Comparison of ENCODE assay signal across 22 cellular contexts in the genomic region with DNA sequence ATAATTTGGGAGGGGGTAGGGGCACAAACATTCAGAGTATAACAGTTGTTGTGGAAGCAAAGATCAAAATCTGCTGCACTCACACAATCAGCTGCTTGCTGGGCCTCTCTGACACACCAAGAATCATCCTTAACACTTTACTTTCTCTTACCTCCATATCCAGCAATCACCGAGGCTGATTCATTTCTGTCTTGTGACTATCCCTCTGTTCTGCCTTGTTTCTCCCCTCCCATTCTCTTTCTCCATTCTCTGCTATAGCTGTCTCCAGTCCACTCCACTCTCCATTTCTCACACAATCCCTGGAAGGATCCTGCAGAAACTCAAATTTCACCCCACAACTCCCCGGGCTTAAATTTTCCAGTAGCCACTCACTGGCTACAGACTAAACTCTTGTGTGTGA.
DNase-seq lines count a peak whose midpoint lies in the region; ATAC-seq and TF ChIP-seq lines count a peak whose summit lies in the region.
"Had no signal": no experiment of that assay in that cellular context is flagged by ENCODE, and none has a peak within 500 bp of the region (broad histone marks: within the 10 kb centered on the region; RNA-seq: fewer than 3 reads in every experiment).

No MANE protein-coding gene starts in this region.

- H3K27ac ChIP-seq in PC-9 (peak overlapping the region; percentile 90), mesodermal cell (ENCODE audit: low read depth, low read length, severe bottlenecking) (peak overlapping the region; percentile 46), RWPE1 (no peak overlapping the region)
- H3K27ac ChIP-seq: BLaER1 treated with 17β-estradiol and CSF1 and Interleukin-3, amounts not matched to agents 10 nM and 100 nM; esophagus squamous epithelium; hepatocyte; psoas muscle; testis had no signal

- DNase-seq in EL = peak; percentile 45
- DNase-seq in PC-9 = no peak
- peak; percentile 78 for DNase-seq in epithelial cell of esophagus (ENCODE audit: low read depth)
- DNase-seq in RWPE1 (ENCODE audit: low spot score) = no peak
- no peak for DNase-seq in sciatic nerve (ENCODE audit: low spot score)
- DNase-seq in activated gamma-delta T cell treated with Interleukin-2 at 50 U/mL for 16 hours = no peak
- DNase-seq: activated B cell treated with CpG ODN at 0.5 μM for 24 hours; activated naive CD8-positive, alpha-beta T cell treated with anti-CD3 and anti-CD28 coated beads, Interleukin-2, amount 50 U/mL, for 24 hours; caudate nucleus; DMS153; esophagus squamous epithelium; NCI-H1930; NCI-H510A; nephron progenitor cell; psoas muscle; SIG-M5; stimulated activated CD4-positive, alpha-beta T cell treated with anti-CD3 and anti-CD28 coated beads, Interleukin-12 subunit alpha, Interleukin-12 subunit beta, amount 100 ng/mL, for 4 hours; testis had no signal

- CTCF ChIA-PET in PC-9 (lab: Charles Lee) (no interaction called here), RWPE1 (lab: Yijun Ruan, JAX) (no interaction called here)

- peaks cover 56% of the 10 kb centered on the region for H3F3A ChIP-seq in PC-9 (ENCODE audit: insufficient read depth, low read depth)

- no peaks in the 10 kb centered on the region for H3K9me3 ChIP-seq in PC-9 (ENCODE audit: insufficient read depth, low read depth)
- no peaks in the 10 kb centered on the region for H3K9me3 ChIP-seq in mesodermal cell (ENCODE audit: control insufficient read depth, low read length)
- H3K9me3 ChIP-seq: esophagus squamous epithelium, psoas muscle, testis had no signal

- H3K4me3 ChIP-seq in PC-9 (no peak overlapping the region), epithelial cell of esophagus (ENCODE audit: low read length) (no peak overlapping the region), mesodermal cell (ENCODE audit: extremely low read depth, insufficient read depth, low read length, poor library complexity, severe bottlenecking) (no peak overlapping the region)
- H3K4me3 ChIP-seq: BLaER1 treated with 17β-estradiol and CSF1 and Interleukin-3, amounts not matched to agents 10 nM and 100 nM; esophagus squamous epithelium; hepatocyte; psoas muscle; testis had no signal

- no peak overlapping the region for H3K4me2 ChIP-seq in PC-9
- H3K4me2 ChIP-seq: hepatocyte had no signal

- ATAC-seq in GM18909 (IDR thresholded peaks at IDR 0.05; ENCODE audit: poor library complexity, unreplicated experiment) (no peak), sciatic nerve (no peak)
- ATAC-seq: activated naive CD8-positive, alpha-beta T cell treated with anti-CD3 and anti-CD28 coated beads, Interleukin-2, amount 50 U/mL, for 24 hours; psoas muscle had no signal

- BruUV-seq in PC-9 (replicated peaks; lab: Mats Ljungman, UMichigan) = no TSS peak

- no peaks in the 10 kb centered on the region for H4K20me1 ChIP-seq in PC-9 (ENCODE audit: insufficient read depth)
- H4K20me1 ChIP-seq: BLaER1 treated with 17β-estradiol and CSF1 and Interleukin-3, amounts not matched to agents 10 nM and 100 nM had no signal

- H3K4me1 ChIP-seq in PC-9 (replicated peaks; ENCODE audit: insufficient read depth) (peaks cover 79% of the 10 kb centered on the region), mesodermal cell (ENCODE audit: control insufficient read depth, insufficient read depth, low read length, poor library complexity, severe bottlenecking) (peaks cover 33% of the 10 kb centered on the region)
- H3K4me1 ChIP-seq: esophagus squamous epithelium, psoas muscle had no signal

- no peaks in the 10 kb centered on the region for H3K27me3 ChIP-seq in PC-9 (ENCODE audit: insufficient read depth, low read depth)
- H3K27me3 ChIP-seq: BLaER1 treated with 17β-estradiol and CSF1 and Interleukin-3, amounts not matched to agents 10 nM and 100 nM; hepatocyte; testis had no signal

- 84 to 91% methylated on average over 2 of the region's 2 CpGs for WGBS in mesodermal cell (ENCODE audit: insufficient coverage in 2 of 2), 2 experiments

- no peaks in the 10 kb centered on the region for H3K9me2 ChIP-seq in PC-9 (ENCODE audit: insufficient read depth)

- POLR2A ChIA-PET in PC-9 (lab: Charles Lee; ENCODE audit: unreplicated experiment) (interaction anchor here (0.6 kb wide), 2 partner anchors 387 to 465 kb away, joined by 5 to 20 read pairs; no protein-coding TSS in a partner anchor), RWPE1 (lab: Yijun Ruan, JAX; ENCODE audit: low non-redundant PET) (no interaction called here)

- no peak overlapping the region for H2AFZ ChIP-seq in PC-9
- H2AFZ ChIP-seq: hepatocyte had no signal

- intact Hi-C loops in PC-9 (cut with micrococcal nuclease; ENCODE audit: unreplicated experiment) = loop anchor here (1.0 to 10.0 kb wide), 4 partner anchors 28 to 365 kb away; partner anchors contain the start of gene NGF
- intact Hi-C loops in sciatic nerve (cut with DNase I) = no loop called here

- H3K36me3 ChIP-seq in PC-9 (ENCODE audit: low read depth) (no peaks in the 10 kb centered on the region), mesodermal cell (ENCODE audit: control insufficient read depth, insufficient read depth, low read length) (no peaks in the 10 kb centered on the region)
- H3K36me3 ChIP-seq: BLaER1 treated with 17β-estradiol and CSF1 and Interleukin-3, amounts not matched to agents 10 nM and 100 nM; esophagus squamous epithelium had no signal

- TF ChIP-seq CTCF in PC-9 (conservative IDR thresholded peaks at IDR 0.05) (no peak), epithelial cell of esophagus (IDR thresholded peaks at IDR 0.05; ENCODE audit: insufficient read depth, low read depth, low read length, missing control alignments) (no peak), RWPE1 (conservative IDR thresholded peaks at IDR 0.05; ENCODE audit: low read depth) (no peak)

- no peaks in the 10 kb centered on the region for H3K79me2 ChIP-seq in PC-9 (ENCODE audit: low read depth)
- H3K79me2 ChIP-seq: hepatocyte had no signal

Comparison
In these comparisons a context has a peak if more than half of its experiments do, and no peak if none do; other contexts are left out.
1. DNase-seq: peak in EL (single experiment) and epithelial cell of esophagus (single experiment); none in PC-9 (0 of 2), RWPE1 (single experiment), sciatic nerve (single experiment) and activated gamma-delta T cell treated with Interleukin-2 at 50 U/mL for 16 hours (single experiment).